In genomic region chr9:90802534-90802933, GRCh38 we compare ENCODE assay signal across 12 cellular contexts. TPM values are rescaled to one million over a fixed set of nuclear protein-coding genes. Genes with fewer than 3 reads are reported as not detected.
DNase-seq lines count a peak whose midpoint lies in the region; ATAC-seq, FAIRE-seq and TF ChIP-seq lines count a peak whose summit lies in the region.
"Had no signal": no experiment of that assay in that cellular context is flagged by ENCODE, and none has a peak within 500 bp of the region (broad histone marks: within the 10 kb centered on the region; RNA-seq: fewer than 3 reads in every experiment).

No MANE protein-coding gene starts in this region.

- FAIRE-seq in urothelium cell line (lab: Jason Lieb, UNC), result no peak

- H2AFZ ChIP-seq in GM23338, result peak overlapping the region; percentile 45; the same call in 1 of the 2 replicates
- no peak overlapping the region for H2AFZ ChIP-seq in OCI-LY3 (ENCODE audit: low read depth, low read length)

- DNase-seq in GM23338 (ENCODE audit: low spot score) (no peak), esophagus muscularis mucosa (ENCODE audit: extremely low spot score) (no peak), sigmoid colon (no peak), urothelium cell line (ENCODE audit: low spot score) (no peak), hepatic stellate cell (ENCODE audit: low spot score) (no peak), foreskin keratinocyte (no peak)

- H3F3A ChIP-seq in GM23338 (replicated peaks; ENCODE audit: low read depth), result 0 out of 2 replicates have a peak, but pooled peaks cover 3% of the 10 kb centered on the region

- H3K9me3 ChIP-seq in OCI-LY3 (ENCODE audit: insufficient read depth, low read length), result no peaks in the 10 kb centered on the region
- no peaks in the 10 kb centered on the region for H3K9me3 ChIP-seq in esophagus muscularis mucosa
- no peaks in the 10 kb centered on the region for H3K9me3 ChIP-seq in sigmoid colon
- H3K9me3 ChIP-seq: HAP-1 had no signal

- WGBS in esophagus muscularis mucosa, result 67% methylated on average over 3 of the region's 3 CpGs
- WGBS in sigmoid colon, 2 donors, result 12 to 31% methylated on average over 3 of the region's 3 CpGs

- TF ChIP-seq POLR2A in esophagus muscularis mucosa (IDR thresholded peaks at IDR 0.05; ENCODE audit: low read depth) (no peak), sigmoid colon (IDR thresholded peaks at IDR 0.05) (no peak)

- no peaks in the 10 kb centered on the region for H4K20me1 ChIP-seq in GM23338 (replicated peaks; ENCODE audit: insufficient read depth)
- peaks cover 23% of the 10 kb centered on the region for H4K20me1 ChIP-seq in OCI-LY3 (ENCODE audit: insufficient read depth, low read length)

- H3K4me1 ChIP-seq in GM23338 (ENCODE audit: insufficient read depth) (peaks cover 15% of the 10 kb centered on the region), OCI-LY3 (ENCODE audit: low read length) (peaks cover 73% of the 10 kb centered on the region), esophagus muscularis mucosa (peaks cover 9 to 16% (median 12%) of the 10 kb centered on the region in 4 donors), sigmoid colon (peaks cover 0 to 11% (median 7%) of the 10 kb centered on the region in 4 donors), foreskin keratinocyte (no peaks in the 10 kb centered on the region)
- H3K4me1 ChIP-seq: HAP-1 had no signal

- no peaks in the 10 kb centered on the region for H3K36me3 Mint-ChIP-seq in GM23338 (ENCODE audit: low read depth)

- peaks cover 18% of the 10 kb centered on the region for H3K27me3 Mint-ChIP-seq in GM23338 (ENCODE audit: insufficient read depth, low read depth, poor library complexity)

- TF ChIP-seq CTCF in GM23338 (conservative IDR thresholded peaks at IDR 0.05; ENCODE audit: low read depth in 2 of 2) (no peak), OCI-LY3 (IDR thresholded peaks at IDR 0.05; ENCODE audit: low read depth, low read length) (no peak), esophagus muscularis mucosa (IDR thresholded peaks at IDR 0.05) (no peak), sigmoid colon (IDR thresholded peaks at IDR 0.05) (no peak), foreskin keratinocyte (conservative IDR thresholded peaks at IDR 0.05) (no peak)

- peak overlapping the region; percentile 88 for H3K4me3 Mint-ChIP-seq in GM23338

- H3K9me2 ChIP-seq in GM23338 (ENCODE audit: insufficient read depth), result no peaks in the 10 kb centered on the region

- H3K79me2 ChIP-seq in GM23338 (replicated peaks; ENCODE audit: insufficient read depth) (no peaks in the 10 kb centered on the region), OCI-LY3 (ENCODE audit: low read length) (peaks cover 73% of the 10 kb centered on the region)

- no peak for TF ChIP-seq EP300 in esophagus muscularis mucosa (IDR thresholded peaks at IDR 0.05)
- no peak for TF ChIP-seq EP300 in sigmoid colon (IDR thresholded peaks at IDR 0.05)

- no peak for ATAC-seq in GM23338
- ATAC-seq in GM18517 (IDR thresholded peaks at IDR 0.05; ENCODE audit: unreplicated experiment), result no peak
- ATAC-seq in foreskin keratinocyte, result no peak

- peaks cover 4% of the 10 kb centered on the region; the same call in 1 of the 3 replicates for H3K4me1 Mint-ChIP-seq in GM23338

- H3K36me3 ChIP-seq in GM23338 (ENCODE audit: insufficient read depth) (no peaks in the 10 kb centered on the region), OCI-LY3 (replicated peaks; ENCODE audit: low read depth, low read length) (peaks cover 26% of the 10 kb centered on the region), esophagus muscularis mucosa (no peaks in the 10 kb centered on the region), sigmoid colon (no peaks in the 10 kb centered on the region)
- H3K36me3 ChIP-seq: HAP-1 had no signal

- peak overlapping the region; percentile 91 for H3K4me2 ChIP-seq in GM23338
- peak overlapping the region; percentile 99 for H3K4me2 ChIP-seq in OCI-LY3 (ENCODE audit: low read length)
- H3K4me2 ChIP-seq: KMS-11 had no signal

- H3K27me3 ChIP-seq in GM23338 (ENCODE audit: insufficient read depth) (peaks cover 29% of the 10 kb centered on the region), OCI-LY3 (ENCODE audit: low read depth, low read length) (no peaks in the 10 kb centered on the region), esophagus muscularis mucosa (peaks cover 6 to 50% (median 21%) of the 10 kb centered on the region in 4 donors), sigmoid colon (peaks cover 9 to 31% (median 20%) of the 10 kb centered on the region in 3 donors), foreskin keratinocyte (peaks cover 11% of the 10 kb centered on the region)

- intact Hi-C loops in esophagus muscularis mucosa (cut with DNase I) (no loop called here), sigmoid colon (cut with DNase I) (no loop called here)

- H3K27ac Mint-ChIP-seq in GM23338, result no peak overlapping the region

- peak overlapping the region; percentile 99 for H3K9ac ChIP-seq in OCI-LY3 (ENCODE audit: low read length)
- H3K9ac ChIP-seq: KMS-11 had no signal

- no peaks in the 10 kb centered on the region for H3K9me3 Mint-ChIP-seq in GM23338
- H3K9me3 Mint-ChIP-seq: neural crest cell had no signal

- H3K27ac ChIP-seq in GM23338 (ENCODE audit: low read depth) (no peak overlapping the region), OCI-LY3 (ENCODE audit: low read length) (peak overlapping the region; percentile 97), esophagus muscularis mucosa (replicated peaks in 1 of 4) (peak overlapping the region in 3 of 4 donors; percentile 56 to 72 (median 67)), sigmoid colon (peak overlapping the region in 3 of 4 donors; percentile 60 to 66 (median 65)), foreskin keratinocyte (no peak overlapping the region)
- H3K27ac ChIP-seq: KMS-11, RWPE1 had no signal

- peak overlapping the region; percentile 78 for H3K4me3 ChIP-seq in GM23338
- H3K4me3 ChIP-seq in OCI-LY3 (ENCODE audit: low read length), result peak overlapping the region; percentile 86
- peak overlapping the region; percentile 47 to 61 (median 50) for H3K4me3 ChIP-seq in esophagus muscularis mucosa
- H3K4me3 ChIP-seq in sigmoid colon, result peak overlapping the region in 3 of 4 donors; percentile 37 to 49 (median 44)

TF ChIP-seq in GM23338, 12 proteins besides CTCF, POLR2A, EP300 and RAD21 (continues in another document):
- TF ChIP-seq STAT1 (IDR thresholded peaks at IDR 0.05; ENCODE audit: unreplicated experiment), result no peak
- no peak for TF ChIP-seq NANOG (IDR thresholded peaks at IDR 0.05; ENCODE audit: borderline replicate concordance)
- no peak for TF ChIP-seq ETS1 (IDR thresholded peaks at IDR 0.05)

RNA-seq across cellular contexts. Expression of gene SYK, which starts 0.9 kb away (rescaled TPM):
- total RNA-seq in GM23338 (2014; rRNA removed; shearing (Covaris generic)), result 5.4 and 5.8 TPM in 2 replicates
- polyA plus RNA-seq in GM23338 (2016; fragmentation: Nextera tagmentation; extraction: Ambion mirVana), result 1.5 and 2.2 TPM in 2 replicates
- total RNA-seq in esophagus muscularis mucosa, result 10 to 100 TPM in 1 of 4 donors, 1 to 10 TPM in 3; 7.0 to 16.6 (median 8.7) TPM
- total RNA-seq in sigmoid colon, result 10 to 100 TPM in 3 of 4 donors, 1 to 10 TPM in 1; 7.8 to 16.4 (median 12.0) TPM
- polyA plus RNA-seq in sigmoid colon, result 10 to 100 TPM; 21.6 to 35.8 (median 29.4) TPM
- 6.1 and 6.6 TPM in 2 replicates for total RNA-seq in foreskin keratinocyte
- 2.5 and 2.8 TPM in 2 replicates for polyA plus RNA-seq in foreskin keratinocyte

Comparison
In these comparisons a context has a peak if more than half of its experiments do, and no peak if none do; other contexts are left out.
1. H3K27ac ChIP-seq: peak in OCI-LY3 (single experiment), esophagus muscularis mucosa (3 of 4) and sigmoid colon (3 of 4); none in GM23338 (single experiment) and foreskin keratinocyte (single experiment).
2. Peak in every context shown above with its lines, with median percentiles within 50 percentile points of each other: H3K4me3 ChIP-seq.